Comparison of ENCODE assay signal across 21 cellular contexts in genomic region chrX:122850326-122850725, GRCh38.
"Had no signal": no experiment of that assay in that cellular context is flagged by ENCODE, and none has a peak within 500 bp of the region (broad histone marks: within the 10 kb centered on the region; RNA-seq: fewer than 3 reads in every experiment).

No MANE protein-coding gene starts in this region.

- DNase-seq: activated CD4-positive, alpha-beta T cell treated with anti-CD3 and anti-CD28 coated beads for 48 hours; activated CD4-positive, CD25-positive, alpha-beta regulatory T cell; activated CD8-positive, alpha-beta T cell treated with anti-CD3 and anti-CD28 coated beads for 36 hours; activated naive CD4-positive, alpha-beta T cell; activated naive CD8-positive, alpha-beta T cell treated with anti-CD3 and anti-CD28 coated beads, Interleukin-2, amount 10 ng/mL, durations not matched to agents 7 days and 5 days; activated T-cell treated with anti-CD3 and anti-CD28 coated beads, Interleukin-2, amount 50 U/mL, for 1 hour; brain microvascular endothelial cell; effector memory CD4-positive, alpha-beta T cell; foreskin melanocyte; glutamatergic neuron; midbrain; nephron progenitor cell; nucleus accumbens; posterior cingulate gyrus; sigmoid colon; stimulated activated CD4-positive, alpha-beta T cell treated with anti-CD3 and anti-CD28 coated beads, Interleukin-4, amount 100 ng/mL, for 24 hours; stomach had no signal

- H3K36me3 ChIP-seq: brain microvascular endothelial cell, sigmoid colon, stomach had no signal

- ATAC-seq: activated CD8-positive, alpha-beta T cell treated with anti-CD3 and anti-CD28 coated beads for 36 hours; activated T-helper 17 cell treated with anti-CD3 and anti-CD28 coated beads, Interleukin-2, amount 50 U/mL, for 72 hours; left lobe of liver; stimulated activated effector memory CD8-positive, alpha-beta T cell treated with anti-CD3 and anti-CD28 coated beads, Interleukin-12 subunit alpha, Interleukin-12 subunit beta, amount 100 ng/mL, for 72 hours had no signal

- H3K27me3 ChIP-seq: brain microvascular endothelial cell, sigmoid colon, stomach had no signal

- H3K9me3 ChIP-seq: sigmoid colon, stomach had no signal

- H3K4me1 ChIP-seq: sigmoid colon, stomach had no signal

- H3K27ac ChIP-seq: brain microvascular endothelial cell, sigmoid colon, stomach had no signal

- H3K4me3 ChIP-seq: sigmoid colon, stomach had no signal

- FAIRE-seq: keratinocyte had no signal
